3 cellular contexts compared by ENCODE assay signal in genomic region chr9:82491604-82492003, GRCh38.
TF ChIP-seq lines count a peak whose summit lies in the region.

No MANE protein-coding gene starts in this region.

TF ChIP-seq in SK-N-SH treated with all-trans-retinoic acid at 6 μM for 48 hours, 23 proteins besides CTCF, POLR2A, EP300 and RAD21:
- TF ChIP-seq CREB5 (CRISPR knock-in tag; IDR thresholded peaks at IDR 0.05; ENCODE audit: low read depth) = 0 out of 2 replicates have a peak, but pooled peaks have one; percentile 32
- 0 out of 2 replicates have a peak, but pooled peaks have one; percentile 13 for TF ChIP-seq ISL1 (CRISPR knock-in tag; IDR thresholded peaks at IDR 0.05)
- TF ChIP-seq BACH2 (CRISPR knock-in tag; IDR thresholded peaks at IDR 0.05; ENCODE audit: borderline replicate concordance) = no peak

TF ChIP-seq in SK-N-SH, 30 proteins besides CTCF, POLR2A, EP300 and RAD21 (continued from another document):
- TF ChIP-seq, protein P1, sequence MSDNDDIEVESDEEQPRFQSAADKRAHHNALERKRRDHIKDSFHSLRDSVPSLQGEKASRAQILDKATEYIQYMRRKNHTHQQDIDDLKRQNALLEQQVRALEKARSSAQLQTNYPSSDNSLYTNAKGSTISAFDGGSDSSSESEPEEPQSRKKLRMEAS (IDR thresholded peaks at IDR 0.05; ENCODE audit: low read depth) = no peak
- TF ChIP-seq, protein P2, sequence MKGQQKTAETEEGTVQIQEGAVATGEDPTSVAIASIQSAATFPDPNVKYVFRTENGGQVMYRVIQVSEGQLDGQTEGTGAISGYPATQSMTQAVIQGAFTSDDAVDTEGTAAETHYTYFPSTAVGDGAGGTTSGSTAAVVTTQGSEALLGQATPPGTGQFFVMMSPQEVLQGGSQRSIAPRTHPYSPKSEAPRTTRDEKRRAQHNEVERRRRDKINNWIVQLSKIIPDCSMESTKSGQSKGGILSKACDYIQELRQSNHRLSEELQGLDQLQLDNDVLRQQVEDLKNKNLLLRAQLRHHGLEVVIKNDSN (IDR thresholded peaks at IDR 0.05; ENCODE audit: borderline replicate concordance, low read depth) = no peak
- no peak for TF ChIP-seq EZH2phosphoT487 (IDR thresholded peaks at IDR 0.05; ENCODE audit: borderline replicate concordance, low read depth)
- no peak for TF ChIP-seq POLR2AphosphoS5 (IDR thresholded peaks at IDR 0.05; ENCODE audit: low read depth, low read length)

TF ChIP-seq in IMR-90, 13 proteins besides CTCF, POLR2A, EP300 and RAD21:
- TF ChIP-seq ELK1 (IDR thresholded peaks at IDR 0.05; ENCODE audit: borderline replicate concordance, low read depth, low read length) (no peak), MAFK (IDR thresholded peaks at IDR 0.05; ENCODE audit: low read depth, low read length) (no peak), RFX5 (IDR thresholded peaks at IDR 0.05; ENCODE audit: low read depth, low read length) (no peak), MXI1 (IDR thresholded peaks at IDR 0.05; ENCODE audit: borderline replicate concordance, low read depth, low read length) (no peak), RCOR1 (IDR thresholded peaks at IDR 0.05; ENCODE audit: insufficient replicate concordance, low read length) (no peak), CEBPB (IDR thresholded peaks at IDR 0.05; ENCODE audit: low read depth, low read length) (no peak), NFE2L2 (IDR thresholded peaks at IDR 0.05; ENCODE audit: low read depth, low read length) (no peak), CHD1 (IDR thresholded peaks at IDR 0.05; ENCODE audit: low read depth, low read length) (no peak), BHLHE40 (IDR thresholded peaks at IDR 0.05; ENCODE audit: low read depth, low read length) (no peak), SMC3 (IDR thresholded peaks at IDR 0.05; ENCODE audit: low read depth, low read length) (no peak), FOS (IDR thresholded peaks at IDR 0.05; ENCODE audit: low read depth, low read length) (no peak)
- TF ChIP-seq, protein P3, sequence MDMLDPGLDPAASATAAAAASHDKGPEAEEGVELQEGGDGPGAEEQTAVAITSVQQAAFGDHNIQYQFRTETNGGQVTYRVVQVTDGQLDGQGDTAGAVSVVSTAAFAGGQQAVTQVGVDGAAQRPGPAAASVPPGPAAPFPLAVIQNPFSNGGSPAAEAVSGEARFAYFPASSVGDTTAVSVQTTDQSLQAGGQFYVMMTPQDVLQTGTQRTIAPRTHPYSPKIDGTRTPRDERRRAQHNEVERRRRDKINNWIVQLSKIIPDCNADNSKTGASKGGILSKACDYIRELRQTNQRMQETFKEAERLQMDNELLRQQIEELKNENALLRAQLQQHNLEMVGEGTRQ (IDR thresholded peaks at IDR 0.05; ENCODE audit: low read depth, low read length) = no peak
